ENCODE assay signal across 12 cellular contexts in the genomic region with DNA sequence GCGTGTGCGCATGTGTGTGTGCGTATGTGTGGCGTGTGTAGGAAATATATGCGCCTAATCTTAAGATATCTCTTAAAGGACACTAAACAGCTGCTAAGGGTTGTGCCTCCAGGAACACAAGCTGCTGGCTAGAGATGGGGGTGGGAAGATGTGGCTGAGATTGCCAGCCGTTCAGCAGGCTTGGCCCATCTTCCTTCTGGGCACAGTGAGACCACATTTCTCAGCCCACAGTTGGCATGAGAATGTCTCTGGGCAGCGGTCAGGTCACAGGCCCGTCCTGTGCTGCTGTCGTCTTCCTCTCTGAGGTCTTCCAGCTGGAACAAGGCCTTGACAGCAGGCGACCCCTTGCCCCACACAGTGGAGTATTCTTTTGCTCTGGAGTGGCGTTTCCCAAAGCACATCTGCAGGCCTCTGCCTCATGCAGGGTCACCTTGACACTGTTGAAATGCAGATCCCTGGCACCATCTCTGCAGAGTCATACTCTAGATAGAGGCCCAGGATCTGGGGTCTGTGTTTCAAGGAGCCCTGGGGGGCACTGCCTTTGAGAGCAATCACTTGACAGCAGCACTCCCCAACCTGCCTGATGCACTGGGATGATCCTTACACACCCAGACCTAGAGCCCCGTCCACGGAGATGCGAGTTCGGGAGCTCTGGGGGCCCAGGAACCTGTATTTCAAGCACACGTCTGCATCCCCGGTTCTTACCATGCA.
DNase-seq lines count a peak whose midpoint lies in the region; ATAC-seq and TF ChIP-seq lines count a peak whose summit lies in the region.
"Had no signal": no experiment of that assay in that cellular context is flagged by ENCODE, and none has a peak within 500 bp of the region (broad histone marks: within the 10 kb centered on the region; RNA-seq: fewer than 3 reads in every experiment).

No MANE protein-coding gene starts in this region.

- no peak overlapping the region for H4K91ac ChIP-seq in neuronal stem cell (ENCODE audit: low read depth, low read length, poor library complexity)

- H3K23ac ChIP-seq in neuronal stem cell (ENCODE audit: low read depth, low read length, poor library complexity): no peak overlapping the region

- TF ChIP-seq CTCF in sigmoid colon (IDR thresholded peaks at IDR 0.05): no peak

- no peak overlapping the region for H2BK120ac ChIP-seq in neuronal stem cell (ENCODE audit: low read depth, low read length)

- H3K9ac ChIP-seq in neuronal stem cell (ENCODE audit: low read depth, low read length, poor library complexity): peak overlapping the region; percentile 25

- H3K4ac ChIP-seq in neuronal stem cell (ENCODE audit: low read length): no peak overlapping the region

- H3K14ac ChIP-seq in neuronal stem cell (ENCODE audit: low read length): no peak overlapping the region

- H2AFZ ChIP-seq in neuronal stem cell (ENCODE audit: low read length): no peak overlapping the region

- intact Hi-C loops in sigmoid colon (cut with DNase I): no loop called here

- H3K4me1 ChIP-seq in neuronal stem cell (ENCODE audit: control insufficient read depth in 2 of 2, insufficient read depth in 1 of 2, low read depth in 1 of 2, low read length in 2 of 2) (peaks cover 12 to 30% of the 10 kb centered on the region in 2 donors), sigmoid colon (peaks cover 0 to 4% (median 0%) of the 10 kb centered on the region in 4 donors)
- H3K4me1 ChIP-seq: A549, BE2C, Caco-2 had no signal

- H3K18ac ChIP-seq in neuronal stem cell (ENCODE audit: low read length): no peak overlapping the region

- no peak for TF ChIP-seq EP300 in sigmoid colon (IDR thresholded peaks at IDR 0.05)

- H2AK5ac ChIP-seq in neuronal stem cell (ENCODE audit: low read depth, low read length): no peak overlapping the region

- H2BK5ac ChIP-seq in neuronal stem cell (ENCODE audit: low read length): no peak overlapping the region

- H4K8ac ChIP-seq in neuronal stem cell (ENCODE audit: low read depth, low read length): peak overlapping the region; percentile 24

- H3K4me2 ChIP-seq in neuronal stem cell (ENCODE audit: insufficient read depth, low read length, poor library complexity, severe bottlenecking): no peak overlapping the region
- H3K4me2 ChIP-seq: A549 had no signal

- H3K27ac ChIP-seq in neuronal stem cell (replicated peaks; ENCODE audit: low read length) (no peak overlapping the region), sigmoid colon (no peak overlapping the region)
- H3K27ac ChIP-seq: A549 had no signal

- H3K27me3 ChIP-seq in H7 (ENCODE audit: control insufficient read depth, insufficient read depth, low read length) (peaks cover 13% of the 10 kb centered on the region), neuronal stem cell (ENCODE audit: control insufficient read depth in 3 of 3, insufficient read depth in 3 of 3, low read depth in 1 of 3, low read length in 3 of 3) (peaks cover 0 to 2% (median 0%) of the 10 kb centered on the region in 3 experiments), sigmoid colon (peaks cover 0 to 24% (median 3%) of the 10 kb centered on the region in 3 donors)
- H3K27me3 ChIP-seq: BE2C had no signal

- no peak overlapping the region for H2BK15ac ChIP-seq in neuronal stem cell (ENCODE audit: low read length)

- H2BK12ac ChIP-seq in neuronal stem cell (ENCODE audit: low read length): no peak overlapping the region

- no CpG with 5 or more reads among the region's 17 CpGs for WGBS in neuronal stem cell (ENCODE audit: extremely low coverage in 2 of 2, insufficient read length in 2 of 2, insufficient replicate concordance in 1 of 2), 2 donors
- WGBS in sigmoid colon, 2 donors: 85 to 86% methylated on average over 17 of the region's 17 CpGs

- DNase-seq in H7 (peak; percentile 26), ecto neural progenitor cell (ENCODE audit: low spot score) (peak; percentile 41), neuronal stem cell (ENCODE audit: low spot score) (no peak), sigmoid colon (peak; percentile 43)
- DNase-seq: BE2C, Caco-2, DMS53 had no signal

- ATAC-seq in HG03565 (IDR thresholded peaks at IDR 0.05; ENCODE audit: unreplicated experiment): no peak
- ATAC-seq in HG03196 (IDR thresholded peaks at IDR 0.05; ENCODE audit: unreplicated experiment): no peak
- no peak for ATAC-seq in GM19328 (IDR thresholded peaks at IDR 0.05; ENCODE audit: unreplicated experiment)
- ATAC-seq: A549, HepG2 had no signal

- H3K36me3 ChIP-seq in H7 (replicated peaks; ENCODE audit: control insufficient read depth, insufficient read depth, low read length) (no peaks in the 10 kb centered on the region), neuronal stem cell (replicated peaks in 1 of 2; ENCODE audit: control insufficient read depth in 2 of 2, insufficient read depth in 2 of 2, low read length in 2 of 2) (no peaks in the 10 kb centered on the region), sigmoid colon (no peaks in the 10 kb centered on the region)
- H3K36me3 ChIP-seq: BE2C had no signal

- H3K79me1 ChIP-seq in neuronal stem cell (ENCODE audit: low read depth, low read length): no peaks in the 10 kb centered on the region

- no peak overlapping the region for H3K4me3 ChIP-seq in H7 (ENCODE audit: insufficient read depth, low read depth, low read length)
- no peak overlapping the region for H3K4me3 ChIP-seq in neuronal stem cell (ENCODE audit: low read length in 2 of 2)
- H3K4me3 ChIP-seq in sigmoid colon: no peak overlapping the region
- H3K4me3 ChIP-seq: A549 had no signal

- H3K9me3 ChIP-seq in neuronal stem cell (replicated peaks in 1 of 2; ENCODE audit: control insufficient read depth in 2 of 2, insufficient read depth in 1 of 2, low read depth in 1 of 2, low read length in 2 of 2) (peaks cover 0 to 8% of the 10 kb centered on the region in 2 donors), sigmoid colon (no peaks in the 10 kb centered on the region)
- H3K9me3 ChIP-seq: A549, BE2C, Caco-2 had no signal

- no peak for TF ChIP-seq POLR2A in sigmoid colon (IDR thresholded peaks at IDR 0.05)
